In genomic region chr14:79724934-79725717, GRCh38 we compare ENCODE assay signal across 19 cellular contexts.
"Had no signal": no experiment of that assay in that cellular context is flagged by ENCODE, and none has a peak within 500 bp of the region (broad histone marks: within the 10 kb centered on the region; RNA-seq: fewer than 3 reads in every experiment).

No MANE protein-coding gene starts in this region.

- H3K4me1 ChIP-seq: ascending aorta, breast epithelium, gastrocnemius medialis, left ventricle myocardium inferior, suprapubic skin, transverse colon had no signal

- DNase-seq: activated CD4-positive, alpha-beta T cell treated with anti-CD3 and anti-CD28 coated beads, Interleukin-2, amount 50 U/mL, for 4 hours; activated CD4-positive, CD25-positive, alpha-beta regulatory T cell treated with anti-CD3 and anti-CD28 coated beads, Interleukin-2, amount 50 U/mL, for 72 hours; activated gamma-delta T cell; activated T-cell treated with anti-CD3 and anti-CD28 coated beads, Interleukin-2, amount 50 U/mL, for 72 hours; cerebellar nuclear complex; effector CD4-positive, alpha-beta T cell; gastrocnemius medialis; kidney; left ventricle myocardium inferior; mammary epithelial cell; midbrain; nephron progenitor cell; stimulated activated CD4-positive, alpha-beta T cell treated with anti-CD3 and anti-CD28 coated beads, Interleukin-2, amount 100 ng/mL, for 24 hours; stimulated activated naive CD4-positive, alpha-beta T cell treated with Interleukin-2 at 50 U/mL for 16 hours; transverse colon had no signal

- H3K27ac ChIP-seq: ascending aorta, breast epithelium, gastrocnemius medialis, left ventricle myocardium inferior, suprapubic skin, transverse colon, VCaP had no signal

- H3K36me3 ChIP-seq: ascending aorta, breast epithelium, gastrocnemius medialis, left ventricle myocardium inferior, suprapubic skin, transverse colon had no signal

- FAIRE-seq: kidney had no signal

- ATAC-seq: activated T-cell treated with anti-CD3 and anti-CD28 coated beads, Interleukin-2, amount 50 U/mL, for 72 hours; gastrocnemius medialis had no signal

- H3K9me3 ChIP-seq: ascending aorta, breast epithelium, gastrocnemius medialis, left ventricle myocardium inferior, suprapubic skin, transverse colon had no signal

- H3K27me3 ChIP-seq: ascending aorta, breast epithelium, gastrocnemius medialis, suprapubic skin, transverse colon had no signal

- H3K4me3 ChIP-seq: ascending aorta, breast epithelium, gastrocnemius medialis, left ventricle myocardium inferior, suprapubic skin, transverse colon had no signal
